ENCODE assay signal across 9 cellular contexts in the genomic region with DNA sequence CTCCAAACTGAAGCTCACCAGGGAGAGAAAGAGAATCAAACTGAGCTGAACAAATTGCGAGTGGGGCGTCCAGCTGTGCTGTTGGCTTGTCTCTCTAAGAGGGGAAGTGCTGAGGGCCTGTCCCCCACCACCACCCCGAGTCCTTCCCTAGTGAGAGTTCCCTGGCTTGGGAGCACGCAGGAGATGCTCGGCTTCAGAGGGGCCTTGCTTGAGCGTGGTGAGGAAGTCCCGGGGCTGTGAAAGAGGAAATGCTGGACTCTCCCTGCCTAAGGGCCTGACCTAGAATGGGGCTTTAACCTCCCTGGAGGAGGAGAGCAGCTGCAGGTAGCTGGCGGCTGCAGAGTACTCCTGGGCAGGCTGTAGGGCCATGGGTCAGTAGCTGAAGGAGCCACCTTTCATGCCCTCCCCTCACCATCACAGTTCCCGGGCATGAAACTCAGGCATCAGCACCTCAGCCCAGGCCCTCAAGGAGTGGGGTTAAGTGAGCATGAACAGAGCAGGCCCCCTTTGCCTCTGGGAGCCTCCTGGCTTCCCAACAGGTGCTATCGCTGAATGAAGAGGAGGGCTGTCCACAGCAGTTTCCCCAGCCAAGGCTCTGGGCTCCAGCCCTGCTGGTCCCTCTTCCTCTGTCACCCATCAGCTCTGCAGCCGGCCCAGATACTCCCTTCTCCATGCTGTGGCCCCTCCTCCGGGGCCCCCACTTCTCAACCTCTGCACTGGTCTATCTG.
DNase-seq lines count a peak whose midpoint lies in the region; ATAC-seq and TF ChIP-seq lines count a peak whose summit lies in the region.
"Had no signal": no experiment of that assay in that cellular context is flagged by ENCODE, and none has a peak within 500 bp of the region (broad histone marks: within the 10 kb centered on the region; RNA-seq: fewer than 3 reads in every experiment).

No MANE protein-coding gene starts in this region.

- TF ChIP-seq CTCF in coronary artery (IDR thresholded peaks at IDR 0.05) (no peak), suprapubic skin (IDR thresholded peaks at IDR 0.05) (no peak), foreskin keratinocyte (conservative IDR thresholded peaks at IDR 0.05) (no peak)

- WGBS in suprapubic skin, result 82% methylated on average over 12 of the region's 12 CpGs

- H3K4me3 ChIP-seq in coronary artery (no peak overlapping the region), suprapubic skin (no peak overlapping the region)

- no peak for ATAC-seq in foreskin keratinocyte

- H3K9me3 ChIP-seq in suprapubic skin, result no peaks in the 10 kb centered on the region

- H3K27me3 ChIP-seq in suprapubic skin, result no peaks in the 10 kb centered on the region
- H3K27me3 ChIP-seq in foreskin keratinocyte, result no peaks in the 10 kb centered on the region

- no peaks in the 10 kb centered on the region for H3K36me3 ChIP-seq in suprapubic skin

- peak overlapping the region; percentile 48 to 79 for H3K27ac ChIP-seq in coronary artery
- H3K27ac ChIP-seq in suprapubic skin, result peak overlapping the region; percentile 63
- no peak overlapping the region for H3K27ac ChIP-seq in foreskin keratinocyte

- peaks cover 51% of the 10 kb centered on the region for H3K4me1 ChIP-seq in suprapubic skin
- no peaks in the 10 kb centered on the region for H3K4me1 ChIP-seq in foreskin keratinocyte

- DNase-seq in NCI-H69 (lab: John Stamatoyannopoulos, UW), result peak; percentile 67
- DNase-seq in coronary artery (ENCODE audit: low spot score), result peak; percentile 78
- DNase-seq in midbrain (lab: John Stamatoyannopoulos, UW), result peak; percentile 42
- peak in 1 of 2 donors; percentile 65 for DNase-seq in suprapubic skin (ENCODE audit: low spot score in 2 of 2)
- DNase-seq in foreskin keratinocyte, result no peak
- DNase-seq in NCI-H774 (lab: John Stamatoyannopoulos, UW), result no peak
- no peak for DNase-seq in activated naive CD4-positive, alpha-beta T cell treated with anti-CD3 and anti-CD28 coated beads, Interleukin-2, amount 50 U/mL, for 16 hours
- no peak for DNase-seq in LoVo (ENCODE audit: low spot score)
- DNase-seq: small intestine had no signal

- no peak for TF ChIP-seq POLR2A in suprapubic skin (IDR thresholded peaks at IDR 0.05)

- no peak for TF ChIP-seq EP300 in suprapubic skin (IDR thresholded peaks at IDR 0.05)

Comparison
In these comparisons a context has a peak if more than half of its experiments do, and no peak if none do; other contexts are left out.
1. DNase-seq: peak in NCI-H69 (single experiment), coronary artery (single experiment) and midbrain (single experiment); none in foreskin keratinocyte (0 of 2), NCI-H774 (single experiment), activated naive CD4-positive, alpha-beta T cell treated with anti-CD3 and anti-CD28 coated beads, Interleukin-2, amount 50 U/mL, for 16 hours (single experiment) and LoVo (single experiment).